Comparison of ENCODE assay signal across 23 cellular contexts in genomic region chr3:64144241-64144900, GRCh38.
A peak's percentile ranks its signal among the peaks of the same experiment; 100 is the strongest.
DNase-seq lines count a peak whose midpoint lies in the region; ATAC-seq and TF ChIP-seq lines count a peak whose summit lies in the region.
"Had no signal": no experiment of that assay in that cellular context is flagged by ENCODE, and none has a peak within 500 bp of the region (broad histone marks: within the 10 kb centered on the region; RNA-seq: fewer than 3 reads in every experiment).

No MANE protein-coding gene starts in this region.

- H3K9me3 Mint-ChIP-seq in HFFc6 = no peaks in the 10 kb centered on the region
- H3K9me3 Mint-ChIP-seq in osteocyte (ENCODE audit: unreplicated experiment) = no peaks in the 10 kb centered on the region
- H3K9me3 Mint-ChIP-seq: activated CD8-positive, alpha-beta T cell treated with anti-CD3 and anti-CD28 coated beads for 36 hours; activated naive CD8-positive, alpha-beta T cell treated with anti-CD3 and anti-CD28 coated beads, Interleukin-2, amount 50 U/mL, for 24 hours; CD8-positive, alpha-beta memory T cell had no signal

- H3K4me3 Mint-ChIP-seq in HFFc6 (peak overlapping the region; percentile 63), osteocyte (ENCODE audit: unreplicated experiment) (no peak overlapping the region)
- H3K4me3 Mint-ChIP-seq: activated CD8-positive, alpha-beta T cell treated with anti-CD3 and anti-CD28 coated beads for 36 hours; activated naive CD8-positive, alpha-beta T cell treated with anti-CD3 and anti-CD28 coated beads, Interleukin-2, amount 50 U/mL, for 24 hours; CD8-positive, alpha-beta memory T cell had no signal

- no peak for DNase-seq in HFFc6
- DNase-seq in RWPE1 (ENCODE audit: low spot score) = no peak
- no peak for DNase-seq in esophagus muscularis mucosa (ENCODE audit: extremely low spot score)
- DNase-seq in osteocyte (ENCODE audit: extremely low spot score, unreplicated experiment) = no peak
- DNase-seq in effector memory CD4-positive, alpha-beta T cell = no peak
- DNase-seq in LoVo (ENCODE audit: low spot score) = no peak
- DNase-seq: activated CD8-positive, alpha-beta T cell treated with anti-CD3 and anti-CD28 coated beads for 36 hours; activated effector memory CD4-positive, alpha-beta T cell treated with anti-CD3 and anti-CD28 coated beads, Interleukin-2, amount 50 U/mL, for 16 hours; activated naive CD8-positive, alpha-beta T cell treated with anti-CD3 and anti-CD28 coated beads, Interleukin-2, amount 50 U/mL, for 24 hours; activated T-cell treated with anti-CD3 and anti-CD28 coated beads for 4 hours; CD8-positive, alpha-beta memory T cell; cortex of kidney; DMS79; heart right ventricle; left lung; mucosa of descending colon; spleen; stimulated activated CD4-positive, alpha-beta T cell treated with anti-CD3 and anti-CD28 coated beads, Interleukin-4, amount 100 ng/mL, for 1 hour; stimulated activated naive CD4-positive, alpha-beta T cell treated with Interleukin-2 at 50 U/mL for 16 hours; T-helper 9 cell; transverse colon had no signal

- WGBS in esophagus muscularis mucosa = 53% methylated on average over 9 of the region's 9 CpGs

- CTCF ChIA-PET in RWPE1 (lab: Yijun Ruan, JAX) = no interaction called here

- no peak overlapping the region for H3K4me3 ChIP-seq in esophagus muscularis mucosa
- no peak overlapping the region for H3K4me3 ChIP-seq in effector memory CD4-positive, alpha-beta T cell (ENCODE audit: insufficient read depth, low read depth, low read length, poor library complexity, severe bottlenecking)
- H3K4me3 ChIP-seq: heart right ventricle, left lung, mucosa of descending colon, spleen, transverse colon had no signal

- TF ChIP-seq EP300 in esophagus muscularis mucosa (IDR thresholded peaks at IDR 0.05) = no peak

- ATAC-seq in GM18867 (IDR thresholded peaks at IDR 0.05; ENCODE audit: unreplicated experiment) (no peak), HG03139 (IDR thresholded peaks at IDR 0.05; ENCODE audit: unreplicated experiment) (no peak)
- ATAC-seq: activated CD8-positive, alpha-beta T cell treated with anti-CD3 and anti-CD28 coated beads for 36 hours; activated naive CD8-positive, alpha-beta T cell treated with anti-CD3 and anti-CD28 coated beads, Interleukin-2, amount 50 U/mL, for 24 hours had no signal

- H3K36me3 Mint-ChIP-seq in HFFc6 (ENCODE audit: low read depth) (peaks cover 46% of the 10 kb centered on the region), osteocyte (ENCODE audit: unreplicated experiment) (peaks cover 23% of the 10 kb centered on the region)
- H3K36me3 Mint-ChIP-seq: CD8-positive, alpha-beta memory T cell had no signal

- H3K27ac ChIP-seq in RWPE1 = peak overlapping the region; percentile 81
- peak overlapping the region; percentile 66 to 77 (median 72) for H3K27ac ChIP-seq in esophagus muscularis mucosa (replicated peaks in 1 of 4)
- no peak overlapping the region for H3K27ac ChIP-seq in effector memory CD4-positive, alpha-beta T cell (ENCODE audit: insufficient read depth, low read length, poor library complexity, severe bottlenecking)
- H3K27ac ChIP-seq: left lung, spleen had no signal

- H3K9me3 ChIP-seq in esophagus muscularis mucosa = no peaks in the 10 kb centered on the region
- H3K9me3 ChIP-seq in effector memory CD4-positive, alpha-beta T cell (ENCODE audit: control insufficient read depth, low read length) = no peaks in the 10 kb centered on the region
- H3K9me3 ChIP-seq: heart right ventricle, left lung, mucosa of descending colon, spleen, transverse colon had no signal

- H3K27ac Mint-ChIP-seq in HFFc6 = peak overlapping the region; percentile 93
- H3K27ac Mint-ChIP-seq in osteocyte (ENCODE audit: unreplicated experiment) = peak overlapping the region; percentile 48
- H3K27ac Mint-ChIP-seq: activated CD8-positive, alpha-beta T cell treated with anti-CD3 and anti-CD28 coated beads for 36 hours; activated naive CD8-positive, alpha-beta T cell treated with anti-CD3 and anti-CD28 coated beads, Interleukin-2, amount 50 U/mL, for 24 hours; CD8-positive, alpha-beta memory T cell had no signal

- intact Hi-C loops in esophagus muscularis mucosa (cut with DNase I) = no loop called here

- H3K36me3 ChIP-seq in esophagus muscularis mucosa = peaks cover 13 to 50% (median 25%) of the 10 kb centered on the region in 4 donors
- H3K36me3 ChIP-seq in effector memory CD4-positive, alpha-beta T cell (ENCODE audit: control insufficient read depth, insufficient read depth, low read length) = no peaks in the 10 kb centered on the region
- H3K36me3 ChIP-seq: transverse colon had no signal

- H3K4me1 Mint-ChIP-seq in HFFc6 (ENCODE audit: low read depth) (peaks cover 45% of the 10 kb centered on the region), osteocyte (ENCODE audit: unreplicated experiment) (peaks cover 20% of the 10 kb centered on the region)
- H3K4me1 Mint-ChIP-seq: activated naive CD8-positive, alpha-beta T cell treated with anti-CD3 and anti-CD28 coated beads, Interleukin-2, amount 50 U/mL, for 24 hours; CD8-positive, alpha-beta memory T cell had no signal

- H3K27me3 Mint-ChIP-seq in HFFc6 (ENCODE audit: insufficient read depth) (peaks cover 2% of the 10 kb centered on the region; the same call in 1 of the 2 replicates), osteocyte (ENCODE audit: unreplicated experiment) (no peaks in the 10 kb centered on the region)
- H3K27me3 Mint-ChIP-seq: activated CD8-positive, alpha-beta T cell treated with anti-CD3 and anti-CD28 coated beads for 36 hours; activated naive CD8-positive, alpha-beta T cell treated with anti-CD3 and anti-CD28 coated beads, Interleukin-2, amount 50 U/mL, for 24 hours; CD8-positive, alpha-beta memory T cell had no signal

- POLR2A ChIA-PET in RWPE1 (lab: Yijun Ruan, JAX; ENCODE audit: low non-redundant PET) = no interaction called here

- peaks cover 9 to 92% (median 70%) of the 10 kb centered on the region in 4 donors for H3K4me1 ChIP-seq in esophagus muscularis mucosa
- no peaks in the 10 kb centered on the region for H3K4me1 ChIP-seq in effector memory CD4-positive, alpha-beta T cell (ENCODE audit: control insufficient read depth, insufficient read depth, low read length, poor library complexity, severe bottlenecking)
- H3K4me1 ChIP-seq: spleen had no signal

- TF ChIP-seq POLR2A in esophagus muscularis mucosa (IDR thresholded peaks at IDR 0.05; ENCODE audit: low read depth) = no peak

- TF ChIP-seq CTCF in HFFc6 (IDR thresholded peaks at IDR 0.05) (no peak), RWPE1 (conservative IDR thresholded peaks at IDR 0.05; ENCODE audit: low read depth) (no peak), esophagus muscularis mucosa (IDR thresholded peaks at IDR 0.05) (no peak), osteocyte (IDR thresholded peaks at IDR 0.05) (no peak)

- no peaks in the 10 kb centered on the region for H3K27me3 ChIP-seq in esophagus muscularis mucosa
- H3K27me3 ChIP-seq in effector memory CD4-positive, alpha-beta T cell (replicated peaks; ENCODE audit: control insufficient read depth, insufficient read depth, low read length, poor library complexity, severe bottlenecking) = no peaks in the 10 kb centered on the region
- H3K27me3 ChIP-seq: heart right ventricle, left lung, spleen, transverse colon had no signal
